ENCODE assay signal across 10 cellular contexts in genomic region chr1:23478896-23479790, GRCh38. TPM values are rescaled to one million over a fixed set of nuclear protein-coding genes. Genes with fewer than 3 reads are reported as not detected.
DNase-seq lines count a peak whose midpoint lies in the region; ATAC-seq and TF ChIP-seq lines count a peak whose summit lies in the region.
"Had no signal": no experiment of that assay in that cellular context is flagged by ENCODE, and none has a peak within 500 bp of the region (broad histone marks: within the 10 kb centered on the region; RNA-seq: fewer than 3 reads in every experiment).

No MANE protein-coding gene starts in this region.

- intact Hi-C loops in left colon (cut with DNase I, micrococcal nuclease), result no loop called here

- H3K27ac ChIP-seq in brain microvascular endothelial cell (no peak overlapping the region), substantia nigra (ENCODE audit: low read depth, low read length, poor library complexity, severe bottlenecking) (no peak overlapping the region)

- in situ Hi-C loops in brain microvascular endothelial cell (cut with HindIII; ENCODE audit: low pct_ligation_motif_present, low sequenced_read_pairs), result no loop called here

- ATAC-seq in left colon (peak; percentile 25), GM21360 (IDR thresholded peaks at IDR 0.05; ENCODE audit: unreplicated experiment) (no peak), HG03175 (IDR thresholded peaks at IDR 0.05; ENCODE audit: unreplicated experiment) (no peak)

- H3K4me3 ChIP-seq in brain microvascular endothelial cell (ENCODE audit: low read depth, low read length), result no peak overlapping the region

- peak; percentile 19 for DNase-seq in HT-29 (ENCODE audit: low spot score)
- peak; percentile 30 for DNase-seq in brain microvascular endothelial cell
- DNase-seq in left colon, result no peak
- peak in 28 of 49 donors; percentile 3 to 81 (median 30) for DNase-seq in substantia nigra (lab: John Stamatoyannopoulos, UW)
- DNase-seq in SIG-M5 treated with dmso at 0.1 percent for 504 hours (lab: John Stamatoyannopoulos, UW; ENCODE audit: unreplicated experiment), result no peak
- no peak for DNase-seq in NCI-H446 (lab: John Stamatoyannopoulos, UW)
- DNase-seq: activated CD4-positive, alpha-beta T cell treated with anti-CD3 and anti-CD28 coated beads, Interleukin-2, amount 10 ng/mL, durations not matched to agents 24 days and 14 days; NCI-H146 had no signal

- H3K27me3 ChIP-seq in brain microvascular endothelial cell (replicated peaks), result no peaks in the 10 kb centered on the region

- no peak for TF ChIP-seq CTCF in brain microvascular endothelial cell (IDR thresholded peaks at IDR 0.05; ENCODE audit: low read depth, low read length, missing control alignments)

- no peaks in the 10 kb centered on the region for H3K36me3 ChIP-seq in brain microvascular endothelial cell (replicated peaks)

RNA-seq across cellular contexts. Expression of gene ASAP3, which starts 4.8 kb away (rescaled TPM):
- 3.1 and 4.3 TPM in 2 replicates for total RNA-seq in HT-29 (2014; rRNA removed; shearing (Covaris generic))
- total RNA-seq in left colon, result 10 to 100 TPM; 33.9 to 47.1 TPM

RNA-seq across cellular contexts. Expression of gene E2F2, which starts 51.9 kb away (rescaled TPM):
- total RNA-seq in HT-29 (2014; rRNA removed; shearing (Covaris generic)), result 4.7 TPM in 2 replicates
- 10 to 100 TPM; 10.9 to 12.1 TPM for total RNA-seq in left colon

RNA-seq across cellular contexts. Expression of gene TCEA3, which starts 54.6 kb away (rescaled TPM):
- total RNA-seq in HT-29 (2014; rRNA removed; shearing (Covaris generic)), result 2.1 and 2.3 TPM in 2 replicates
- 100 to 1,000 TPM; 147 to 186 TPM for total RNA-seq in left colon

Comparison
In these comparisons a context has a peak if more than half of its experiments do, and no peak if none do; other contexts are left out.
1. DNase-seq: peak in HT-29 (single experiment), brain microvascular endothelial cell (single experiment) and substantia nigra (28 of 49); none in left colon (0 of 2), SIG-M5 treated with dmso at 0.1 percent for 504 hours (single experiment) and NCI-H446 (0 of 2).
2. RNA of gene TCEA3, which starts 54.6 kb away (total RNA-seq): 147 to 186 TPM in left colon; 2.1 to 2.3 TPM in HT-29; every median in the first group is over 10 times any median in the second.